Comparison of ENCODE assay signal across 13 cellular contexts in genomic region chr13:98843482-98843877, GRCh38.
DNase-seq lines count a peak whose midpoint lies in the region; ATAC-seq and TF ChIP-seq lines count a peak whose summit lies in the region.
"Had no signal": no experiment of that assay in that cellular context is flagged by ENCODE, and none has a peak within 500 bp of the region (broad histone marks: within the 10 kb centered on the region; RNA-seq: fewer than 3 reads in every experiment).

No MANE protein-coding gene starts in this region.

- no peaks in the 10 kb centered on the region for H3K9me3 ChIP-seq in T-helper 17 cell (ENCODE audit: control insufficient read depth, low read length, poor library complexity, severe bottlenecking)
- H3K9me3 ChIP-seq: body of pancreas, SJSA1 had no signal

- ATAC-seq in T-helper 17 cell (no peak), natural killer cell (no peak), HG03095 (IDR thresholded peaks at IDR 0.05; ENCODE audit: unreplicated experiment) (no peak), HG02981 (IDR thresholded peaks at IDR 0.05; ENCODE audit: unreplicated experiment) (no peak)

- H3K27me3 Mint-ChIP-seq in T-helper 17 cell (no peaks in the 10 kb centered on the region), natural killer cell (ENCODE audit: low read depth in 2 of 2) (no peaks in the 10 kb centered on the region)
- H3K27me3 Mint-ChIP-seq: activated T-helper 17 cell treated with anti-CD3 and anti-CD28 coated beads, Interleukin-2, amount 50 U/mL, for 72 hours; naive thymus-derived CD8-positive, alpha-beta T cell had no signal

- no peak for TF ChIP-seq CTCF in natural killer cell (IDR thresholded peaks at IDR 0.05)

- H3K9me3 Mint-ChIP-seq in natural killer cell = no peaks in the 10 kb centered on the region
- H3K9me3 Mint-ChIP-seq: activated T-helper 17 cell treated with anti-CD3 and anti-CD28 coated beads, Interleukin-2, amount 50 U/mL, for 72 hours; naive thymus-derived CD8-positive, alpha-beta T cell had no signal

- H3K27ac ChIP-seq in substantia nigra (ENCODE audit: low read depth, low read length, poor library complexity, severe bottlenecking) = peak overlapping the region; percentile 14
- H3K27ac ChIP-seq: body of pancreas, SJSA1 had no signal

- H3K36me3 Mint-ChIP-seq in T-helper 17 cell (ENCODE audit: low read depth) = peaks cover 19% of the 10 kb centered on the region
- peaks cover 7% of the 10 kb centered on the region for H3K36me3 Mint-ChIP-seq in natural killer cell

- intact Hi-C loops in natural killer cell (cut with micrococcal nuclease) = loop anchor here (1.0 kb wide), 1 partner anchor 398 kb away; no protein-coding TSS in a partner anchor

- DNase-seq in DMS79 (lab: John Stamatoyannopoulos, UW) = peak; percentile 9
- no peak for DNase-seq in DMS79 treated with DMSO at 0.1 percent for 48 hours (lab: John Stamatoyannopoulos, UW)
- DNase-seq in T-helper 17 cell = no peak
- DNase-seq in inferior parietal cortex (ENCODE audit: extremely low spot score) = peak; percentile 40
- peak in 1 of 49 donors; percentile 18 for DNase-seq in substantia nigra (lab: John Stamatoyannopoulos, UW)
- no peak for DNase-seq in natural killer cell
- DNase-seq: GOT3 had no signal

- peaks cover 9% of the 10 kb centered on the region for H3K4me1 Mint-ChIP-seq in T-helper 17 cell
- peaks cover 8% of the 10 kb centered on the region in 2 donors for H3K4me1 Mint-ChIP-seq in natural killer cell
- H3K4me1 Mint-ChIP-seq: activated T-helper 17 cell treated with anti-CD3 and anti-CD28 coated beads, Interleukin-2, amount 50 U/mL, for 72 hours had no signal

- no peak overlapping the region for H3K4me3 Mint-ChIP-seq in T-helper 17 cell
- H3K4me3 Mint-ChIP-seq in natural killer cell = no peak overlapping the region
- H3K4me3 Mint-ChIP-seq: activated T-helper 17 cell treated with anti-CD3 and anti-CD28 coated beads, Interleukin-2, amount 50 U/mL, for 72 hours; naive thymus-derived CD8-positive, alpha-beta T cell had no signal

- H3K27ac Mint-ChIP-seq in T-helper 17 cell = peak overlapping the region; percentile 24
- H3K27ac Mint-ChIP-seq in natural killer cell = no peak overlapping the region
- H3K27ac Mint-ChIP-seq: activated T-helper 17 cell treated with anti-CD3 and anti-CD28 coated beads, Interleukin-2, amount 50 U/mL, for 72 hours had no signal

Comparison
In these comparisons a context has a peak if more than half of its experiments do, and no peak if none do; other contexts are left out.
1. DNase-seq: peak in DMS79 (single experiment) and inferior parietal cortex (single experiment); none in DMS79 treated with DMSO at 0.1 percent for 48 hours (single experiment), T-helper 17 cell (0 of 3) and natural killer cell (single experiment).